Comparison of ENCODE assay signal across 1 cellular context in genomic region chr12:65894624-65895023, GRCh38.
TF ChIP-seq lines count a peak whose summit lies in the region.

No MANE protein-coding gene starts in this region.

TF ChIP-seq in SK-N-SH, 30 proteins besides CTCF, POLR2A, EP300 and RAD21 (continued from another document):
- TF ChIP-seq, protein P1, sequence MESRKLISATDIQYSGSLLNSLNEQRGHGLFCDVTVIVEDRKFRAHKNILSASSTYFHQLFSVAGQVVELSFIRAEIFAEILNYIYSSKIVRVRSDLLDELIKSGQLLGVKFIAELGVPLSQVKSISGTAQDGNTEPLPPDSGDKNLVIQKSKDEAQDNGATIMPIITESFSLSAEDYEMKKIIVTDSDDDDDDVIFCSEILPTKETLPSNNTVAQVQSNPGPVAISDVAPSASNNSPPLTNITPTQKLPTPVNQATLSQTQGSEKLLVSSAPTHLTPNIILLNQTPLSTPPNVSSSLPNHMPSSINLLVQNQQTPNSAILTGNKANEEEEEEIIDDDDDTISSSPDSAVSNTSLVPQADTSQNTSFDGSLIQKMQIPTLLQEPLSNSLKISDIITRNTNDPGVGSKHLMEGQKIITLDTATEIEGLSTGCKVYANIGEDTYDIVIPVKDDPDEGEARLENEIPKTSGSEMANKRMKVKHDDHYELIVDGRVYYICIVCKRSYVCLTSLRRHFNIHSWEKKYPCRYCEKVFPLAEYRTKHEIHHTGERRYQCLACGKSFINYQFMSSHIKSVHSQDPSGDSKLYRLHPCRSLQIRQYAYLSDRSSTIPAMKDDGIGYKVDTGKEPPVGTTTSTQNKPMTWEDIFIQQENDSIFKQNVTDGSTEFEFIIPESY (IDR thresholded peaks at IDR 0.05; ENCODE audit: borderline replicate concordance, low read depth), result no peak
